Comparison of ENCODE assay signal across 11 cellular contexts in the genomic region with DNA sequence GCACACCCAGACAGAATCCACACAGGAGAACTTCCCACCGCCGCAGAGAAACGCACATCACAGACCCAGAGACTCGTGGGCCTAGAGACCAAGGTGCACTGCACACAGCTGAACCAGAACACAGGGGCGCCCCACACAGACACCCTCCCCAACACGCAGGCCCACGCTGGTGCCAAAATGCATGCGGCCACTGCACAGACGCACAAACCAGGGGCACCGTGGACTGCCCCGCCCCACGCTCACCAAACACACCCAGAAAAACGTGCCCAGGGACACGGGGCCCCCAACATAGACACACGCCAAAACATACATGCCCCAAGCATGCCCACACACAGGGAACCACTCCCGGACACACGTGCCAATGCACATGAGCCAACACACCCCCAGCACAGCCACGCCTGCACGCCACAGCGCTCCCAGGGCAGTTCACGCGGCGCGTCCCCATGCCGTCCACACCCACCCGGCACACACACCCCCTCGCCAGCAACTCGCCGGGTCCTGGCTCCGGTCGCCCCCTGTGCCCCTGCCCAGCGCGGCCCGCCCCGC. TPM values are rescaled to one million over a fixed set of nuclear protein-coding genes. Genes with fewer than 3 reads are reported as not detected.
DNase-seq lines count a peak whose midpoint lies in the region; ATAC-seq and TF ChIP-seq lines count a peak whose summit lies in the region.
"Had no signal": no experiment of that assay in that cellular context is flagged by ENCODE, and none has a peak within 500 bp of the region (broad histone marks: within the 10 kb centered on the region; RNA-seq: fewer than 3 reads in every experiment).

No MANE protein-coding gene starts in this region.

- POLR2A ChIA-PET in CD4-positive, alpha-beta T cell (lab: Charles Lee) = no interaction called here
- POLR2A ChIA-PET in PC-3 (lab: Charles Lee; ENCODE audit: unreplicated experiment) = no interaction called here

- H3K9ac ChIP-seq in PC-3 (ENCODE audit: low read length) = peak overlapping the region; percentile 59
- H3K9ac ChIP-seq in endocrine pancreas (ENCODE audit: control insufficient read depth, insufficient read depth, low read length) = peak overlapping the region; percentile 12

- CTCF ChIA-PET in CD4-positive, alpha-beta T cell (lab: Charles Lee) = no interaction called here
- CTCF ChIA-PET in PC-3 (lab: Charles Lee) = no interaction called here

- H3K9me2 ChIP-seq in PC-3 (replicated peaks; ENCODE audit: low read length) = no peaks in the 10 kb centered on the region

- H3K9me3 Mint-ChIP-seq in CD4-positive, alpha-beta T cell = no peaks in the 10 kb centered on the region
- H3K9me3 Mint-ChIP-seq in neural crest cell = no peaks in the 10 kb centered on the region
- H3K9me3 Mint-ChIP-seq: IgD-negative memory B cell had no signal

- no TSS peak for BruUV-seq in PC-3 (replicated peaks; lab: Mats Ljungman, UMichigan)

- peak overlapping the region; percentile 99 for H3K4me2 ChIP-seq in PC-3 (ENCODE audit: low read length)

- no peaks in the 10 kb centered on the region for H3K9me3 ChIP-seq in CD4-positive, alpha-beta T cell (ENCODE audit: control insufficient read depth, low read length)
- H3K9me3 ChIP-seq in PC-3 (ENCODE audit: low read length) (no peaks in the 10 kb centered on the region), endocrine pancreas (ENCODE audit: control insufficient read depth, low read length) (no peaks in the 10 kb centered on the region)

- no peak overlapping the region for H3K27ac Mint-ChIP-seq in CD4-positive, alpha-beta T cell
- H3K27ac Mint-ChIP-seq in neural crest cell (ENCODE audit: unreplicated experiment) = no peak overlapping the region

- H3K4me1 ChIP-seq in PC-3 (ENCODE audit: insufficient read depth, low read length) = peaks cover 23% of the 10 kb centered on the region
- no peaks in the 10 kb centered on the region for H3K4me1 ChIP-seq in endocrine pancreas (ENCODE audit: control insufficient read depth, insufficient read depth, low read length)

- H3K79me2 ChIP-seq in PC-3 (ENCODE audit: low read length) = peaks cover 95% of the 10 kb centered on the region

- H3K27ac ChIP-seq in CD4-positive, alpha-beta T cell (ENCODE audit: low read depth, low read length) = no peak overlapping the region
- H3K27ac ChIP-seq in PC-3 (ENCODE audit: low read length) = peak overlapping the region; percentile 42; the same call in 1 of the 2 replicates
- H3K27ac ChIP-seq: epithelial cell of prostate had no signal

- H3K36me3 Mint-ChIP-seq in CD4-positive, alpha-beta T cell (ENCODE audit: low read depth) = no peaks in the 10 kb centered on the region
- no peaks in the 10 kb centered on the region for H3K36me3 Mint-ChIP-seq in neural crest cell (ENCODE audit: low read depth)
- H3K36me3 Mint-ChIP-seq: IgD-negative memory B cell had no signal

- DNase-seq in CD4-positive, alpha-beta T cell = no peak
- DNase-seq in PC-3 (no peak), neural crest cell (ENCODE audit: low read depth, low spot score) (no peak), NCI-H187 treated with DMSO at 0.1 percent for 48 hours (lab: John Stamatoyannopoulos, UW) (no peak), RKO (ENCODE audit: low spot score) (no peak), cerebellum (ENCODE audit: low spot score) (no peak)
- DNase-seq: NCI-H774 had no signal

- intact Hi-C loops in CD4-positive, alpha-beta T cell (cut with DNase I, micrococcal nuclease) = no loop called here
- intact Hi-C loops in PC-3 (cut with micrococcal nuclease) = no loop called here

- H3K4me3 ChIP-seq in PC-3 (ENCODE audit: low read length) (peak overlapping the region; percentile 82), endocrine pancreas (ENCODE audit: control insufficient read depth, insufficient read depth, low read length) (no peak overlapping the region)

- peaks cover 39% of the 10 kb centered on the region for H3K4me1 Mint-ChIP-seq in CD4-positive, alpha-beta T cell (ENCODE audit: low read depth)
- peaks cover 20% of the 10 kb centered on the region for H3K4me1 Mint-ChIP-seq in neural crest cell

- peak overlapping the region; percentile 82 for H3K4me3 Mint-ChIP-seq in CD4-positive, alpha-beta T cell
- peak overlapping the region; percentile 58 for H3K4me3 Mint-ChIP-seq in neural crest cell

- H3F3A ChIP-seq in PC-3 (ENCODE audit: low read length, unreplicated experiment) = no peaks in the 10 kb centered on the region

- H2AFZ ChIP-seq in PC-3 (ENCODE audit: low read length) = peak overlapping the region; percentile 75

- no peak for TF ChIP-seq CTCF in CD4-positive, alpha-beta T cell (IDR thresholded peaks at IDR 0.05)
- TF ChIP-seq CTCF in PC-3 (conservative IDR thresholded peaks at IDR 0.05; ENCODE audit: low read depth, low read length) (no peak), neural crest cell (conservative IDR thresholded peaks at IDR 0.05) (no peak)

- ATAC-seq in CD4-positive, alpha-beta T cell (ENCODE audit: poor library complexity) = no peak
- peak; percentile 51 for ATAC-seq in PC-3
- ATAC-seq in HG03571 (IDR thresholded peaks at IDR 0.05; ENCODE audit: unreplicated experiment) = no peak

- no peaks in the 10 kb centered on the region for H4K20me1 ChIP-seq in PC-3 (ENCODE audit: low read length)

- H3K27me3 Mint-ChIP-seq in CD4-positive, alpha-beta T cell = peaks cover 78% of the 10 kb centered on the region
- peaks cover 69% of the 10 kb centered on the region for H3K27me3 Mint-ChIP-seq in neural crest cell (ENCODE audit: low read depth)

- H3K36me3 ChIP-seq in PC-3 (ENCODE audit: low read depth, low read length) (no peaks in the 10 kb centered on the region), endocrine pancreas (ENCODE audit: control insufficient read depth, insufficient read depth, low read length) (no peaks in the 10 kb centered on the region)

- peaks cover 38% of the 10 kb centered on the region for H3K27me3 ChIP-seq in CD4-positive, alpha-beta T cell (ENCODE audit: control insufficient read depth, insufficient read depth, low read length)
- H3K27me3 ChIP-seq in PC-3 (ENCODE audit: low read length) (no peaks in the 10 kb centered on the region), endocrine pancreas (ENCODE audit: control insufficient read depth, insufficient read depth, low read length) (no peaks in the 10 kb centered on the region)

RNA-seq across cellular contexts. Expression of a gene that starts 7.8 kb away (rescaled TPM):
- total RNA-seq in CD4-positive, alpha-beta T cell = under 1 TPM; 0.05 to 0.20 TPM
- 10.0 and 14.5 TPM in 2 replicates for total RNA-seq in PC-3 (2014; rRNA removed)
- total RNA-seq in neural crest cell = 0.09 and 0.27 TPM in 2 replicates
- 5.7 TPM for total RNA-seq in cerebellum
